In the genomic region with DNA sequence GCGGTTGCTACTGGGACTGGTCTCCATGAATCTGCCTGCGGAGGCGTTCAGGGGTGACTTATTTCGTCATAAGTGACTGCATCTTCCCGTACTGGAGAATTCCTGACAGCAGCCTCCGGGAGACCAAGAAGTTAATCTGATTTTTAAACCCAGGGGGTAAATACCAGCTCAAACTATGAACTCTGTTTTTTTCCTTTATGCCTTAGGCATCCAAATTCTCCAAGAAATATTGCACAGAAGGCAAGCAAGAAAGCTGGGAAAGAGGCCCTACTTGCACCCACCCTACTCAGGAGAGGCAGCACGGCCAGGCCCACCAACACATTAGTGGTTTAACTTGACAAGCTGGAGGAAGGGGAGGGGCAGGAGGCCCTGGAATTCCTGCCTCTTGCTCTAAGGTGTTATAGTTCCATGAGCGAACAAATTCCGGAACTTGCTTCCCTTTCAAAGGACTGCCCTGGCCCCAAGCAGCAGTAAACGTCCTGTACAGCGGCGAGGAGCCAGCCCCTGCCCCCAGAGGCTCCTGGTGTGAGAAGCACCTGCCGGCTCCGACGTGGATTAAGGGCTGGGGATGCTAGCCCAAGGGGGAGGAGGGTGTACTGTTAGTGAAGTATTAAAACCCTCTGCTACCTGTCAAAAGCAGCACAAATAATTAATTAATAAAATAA, we compare ENCODE assay signal across 13 cellular contexts.
DNase-seq lines count a peak whose midpoint lies in the region; ATAC-seq and TF ChIP-seq lines count a peak whose summit lies in the region.
"Had no signal": no experiment of that assay in that cellular context is flagged by ENCODE, and none has a peak within 500 bp of the region (broad histone marks: within the 10 kb centered on the region; RNA-seq: fewer than 3 reads in every experiment).

No MANE protein-coding gene starts in this region.

- H3K4me3 ChIP-seq in Panc1 (ENCODE audit: low read depth in 2 of 2, low read length in 2 of 2): no peak overlapping the region
- H3K4me3 ChIP-seq in ascending aorta: no peak overlapping the region
- no peak overlapping the region for H3K4me3 ChIP-seq in rectal smooth muscle tissue (ENCODE audit: low read length)
- H3K4me3 ChIP-seq: BLaER1 had no signal

- CTCF ChIA-PET in Panc1 (lab: Charles Lee): interaction anchor here (0.6 to 1.4 kb wide), 2 partner anchors 40 to 81 kb away, joined by 3 to 5 read pairs; no protein-coding TSS in a partner anchor

- no peaks in the 10 kb centered on the region for H3K9me3 ChIP-seq in Panc1 (ENCODE audit: control insufficient read depth, insufficient read depth, low read depth, low read length)
- H3K9me3 ChIP-seq in ascending aorta: no peaks in the 10 kb centered on the region
- H3K9me3 ChIP-seq: BLaER1 had no signal

- peaks cover 3% of the 10 kb centered on the region; the same call in 1 of the 2 replicates for H3K36me3 ChIP-seq in Panc1 (ENCODE audit: control insufficient read depth, insufficient read depth, low read length)
- peaks cover 15 to 37% of the 10 kb centered on the region in 2 donors for H3K36me3 ChIP-seq in ascending aorta
- H3K36me3 ChIP-seq in rectal smooth muscle tissue (ENCODE audit: control insufficient read depth, insufficient read depth, low read length): peaks cover 21% of the 10 kb centered on the region

- H3K27ac ChIP-seq in Panc1 (ENCODE audit: low read length) (peak overlapping the region; percentile 94), ascending aorta (peak overlapping the region; percentile 0 to 55), rectal smooth muscle tissue (ENCODE audit: low read depth, low read length) (peak overlapping the region; percentile 64)
- H3K27ac ChIP-seq: BLaER1, KMS-11 had no signal

- H3K27me3 ChIP-seq in Panc1 (ENCODE audit: control insufficient read depth, insufficient read depth, low read length) (no peaks in the 10 kb centered on the region), ascending aorta (no peaks in the 10 kb centered on the region), rectal smooth muscle tissue (ENCODE audit: control insufficient read depth, insufficient read depth, low read length) (no peaks in the 10 kb centered on the region)
- H3K27me3 ChIP-seq: BLaER1 had no signal

- H3K9ac ChIP-seq in rectal smooth muscle tissue (ENCODE audit: low read length): no peak overlapping the region
- H3K9ac ChIP-seq: BLaER1, KMS-11 had no signal

- intact Hi-C loops in Panc1 (cut with micrococcal nuclease; ENCODE audit: unreplicated experiment) (no loop called here), ascending aorta (cut with DNase I) (no loop called here)

- POLR2A ChIA-PET in Panc1 (lab: Charles Lee): no interaction called here

- H3K4me1 ChIP-seq in Panc1 (ENCODE audit: control insufficient read depth, insufficient read depth, low read length): peaks cover 89% of the 10 kb centered on the region
- no peaks in the 10 kb centered on the region for H3K4me1 ChIP-seq in ascending aorta
- peaks cover 3% of the 10 kb centered on the region for H3K4me1 ChIP-seq in rectal smooth muscle tissue (ENCODE audit: control insufficient read depth, insufficient read depth, low read length)

- no TSS peak for BruUV-seq in Panc1 (replicated peaks; lab: Mats Ljungman, UMichigan)

- DNase-seq in Panc1 (ENCODE audit: low read depth, low spot score): no peak
- no peak for DNase-seq in ascending aorta (ENCODE audit: low spot score in 2 of 2)
- DNase-seq in left kidney (ENCODE audit: low read depth, low spot score): peak; percentile 54
- no peak for DNase-seq in NOMO-1 treated with dmso at 0.1 percent for 144 hours (lab: John Stamatoyannopoulos, UW; ENCODE audit: unreplicated experiment)
- no peak for DNase-seq in retina
- no peak for DNase-seq in UCSD-AML1 (lab: John Stamatoyannopoulos, UW; ENCODE audit: unreplicated experiment)
- DNase-seq: NCI-H1092 treated with DMSO at 0.1 percent for 48 hours, NCI-H187 treated with DMSO at 0.1 percent for 48 hours, NCI-H446 had no signal

- ATAC-seq in Panc1 (no peak), GM21423 (IDR thresholded peaks at IDR 0.05; ENCODE audit: unreplicated experiment) (no peak)

- in situ Hi-C loops in Panc1 (cut with HindIII; ENCODE audit: low pct_unique_long_range_greater_than_20kb, low sequenced_read_pairs): no loop called here

- TF ChIP-seq CTCF in Panc1 (IDR thresholded peaks at IDR 0.05): no peak
- no peak for TF ChIP-seq CTCF in ascending aorta (IDR thresholded peaks at IDR 0.05)

Comparison
In these comparisons a context has a peak if more than half of its experiments do, and no peak if none do; other contexts are left out.
1. H3K27ac ChIP-seq: peak in every context shown above with its lines; median percentile 94 in Panc1; 64 in rectal smooth muscle tissue; 28 in ascending aorta.